Comparison of ENCODE assay signal across 16 cellular contexts in the genomic region with DNA sequence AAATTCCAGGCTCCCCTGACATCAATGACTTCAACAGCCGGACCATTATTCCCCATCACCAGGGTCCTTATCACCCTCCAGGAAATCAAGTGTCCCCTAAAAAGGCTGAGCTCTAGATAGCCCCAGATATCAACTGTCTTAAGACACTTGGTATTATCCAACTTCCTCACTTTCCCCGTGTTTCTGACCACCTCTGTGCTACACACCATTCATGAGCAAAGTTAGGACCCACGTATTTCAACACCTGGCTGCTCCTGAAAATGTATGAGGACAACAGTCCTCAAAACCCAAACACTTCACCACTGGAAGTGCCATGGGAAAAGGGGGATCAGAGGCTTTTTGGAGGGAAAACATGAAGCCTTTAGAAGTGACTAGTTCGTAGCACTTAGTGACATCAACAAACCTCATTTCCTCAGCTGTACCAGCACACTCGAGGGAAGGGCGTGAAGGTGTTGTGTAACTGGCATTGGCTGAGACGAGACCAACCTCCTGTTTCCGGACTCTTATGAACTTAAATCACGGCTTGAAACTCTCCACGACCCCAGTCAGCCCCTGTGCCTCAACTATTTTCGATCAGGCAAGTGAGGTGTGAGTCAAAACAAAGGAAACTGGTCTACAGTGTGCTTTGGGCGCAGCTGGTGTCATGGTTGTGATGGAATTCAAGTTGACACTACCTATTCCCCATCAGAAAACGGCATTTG. TPM values are rescaled to one million over a fixed set of nuclear protein-coding genes. Genes with fewer than 3 reads are reported as not detected.
DNase-seq lines count a peak whose midpoint lies in the region; ATAC-seq and TF ChIP-seq lines count a peak whose summit lies in the region.
"Had no signal": no experiment of that assay in that cellular context is flagged by ENCODE, and none has a peak within 500 bp of the region (broad histone marks: within the 10 kb centered on the region; RNA-seq: fewer than 3 reads in every experiment).

No MANE protein-coding gene starts in this region.

- no peak overlapping the region; the same call in 1 of the 2 replicates for H3K4me3 Mint-ChIP-seq in HFFc6
- no peak overlapping the region for H3K4me3 Mint-ChIP-seq in WTC11
- peak overlapping the region in 1 of 8 donors; percentile 17 for H3K4me3 Mint-ChIP-seq in CD4-positive, alpha-beta memory T cell
- H3K4me3 Mint-ChIP-seq: CD4-positive, CD25-positive, alpha-beta regulatory T cell; stimulated activated naive CD8-positive, alpha-beta T cell treated with anti-CD3 and anti-CD28 coated beads, Interleukin-15, amount 100 ng/mL, for 72 hours had no signal

- H3K27me3 ChIP-seq in gastroesophageal sphincter = peaks cover 15% of the 10 kb centered on the region
- H3K27me3 ChIP-seq in CD4-positive, alpha-beta memory T cell (ENCODE audit: insufficient read depth, low read length) = no peaks in the 10 kb centered on the region
- H3K27me3 ChIP-seq: MG63 had no signal

- ATAC-seq in WTC11 = peak; percentile 1
- no peak for ATAC-seq in gastroesophageal sphincter

- intact Hi-C loops in CD4-positive, alpha-beta memory T cell (cut with micrococcal nuclease) = no loop called here

- POLR2A ChIA-PET in WTC11 (lab: Charles Lee) = no interaction called here
- POLR2A ChIA-PET in CD4-positive, alpha-beta memory T cell (lab: Charles Lee; ENCODE audit: partially characterized antibody) = interaction anchor here (1.1 kb wide), 1 partner anchor 15 kb away, joined by 4 read pairs; a partner anchor contains a TSS

- H3K27ac Mint-ChIP-seq in HFFc6 (peak overlapping the region; percentile 67), WTC11 (peak overlapping the region; percentile 74)
- H3K27ac Mint-ChIP-seq in CD4-positive, alpha-beta memory T cell = peak overlapping the region in 2 of 7 donors; percentile 22 to 68
- H3K27ac Mint-ChIP-seq: stimulated activated naive CD8-positive, alpha-beta T cell treated with anti-CD3 and anti-CD28 coated beads, Interleukin-15, amount 100 ng/mL, for 72 hours had no signal

- DNase-seq in SKM-1 treated with dmso at 0.1 percent for 144 hours (lab: John Stamatoyannopoulos, UW; ENCODE audit: unreplicated experiment) = peak; percentile 24
- DNase-seq in SKM-1 (lab: John Stamatoyannopoulos, UW; ENCODE audit: unreplicated experiment) = no peak
- DNase-seq in HFFc6 = no peak
- DNase-seq in WTC11 (ENCODE audit: low spot score) = no peak
- DNase-seq in CD4-positive, alpha-beta memory T cell = no peak
- DNase-seq in NCI-H2029 (lab: John Stamatoyannopoulos, UW) = no peak
- no peak for DNase-seq in ureter (ENCODE audit: low spot score)
- DNase-seq: adrenal gland; CD4-positive, CD25-positive, alpha-beta regulatory T cell; hypothalamus; stimulated activated naive CD8-positive, alpha-beta T cell treated with anti-CD3 and anti-CD28 coated beads, Interleukin-15, amount 100 ng/mL, for 72 hours had no signal

- CTCF ChIA-PET in WTC11 (lab: Charles Lee) = interaction anchor here (1.8 to 6.2 kb wide), 2 partner anchors 22 to 204 kb away, joined by 5 to 47 read pairs; a partner anchor contains a TSS
- CTCF ChIA-PET in CD4-positive, alpha-beta memory T cell (lab: Charles Lee; ENCODE audit: partially characterized antibody) = no interaction called here

- peaks cover 0 to 46% of the 10 kb centered on the region in 2 donors for H3K36me3 ChIP-seq in gastroesophageal sphincter
- peaks cover 10% of the 10 kb centered on the region for H3K36me3 ChIP-seq in CD4-positive, alpha-beta memory T cell (ENCODE audit: insufficient read depth, low read length)

- H3K4me1 Mint-ChIP-seq in HFFc6 (ENCODE audit: low read depth) (peaks cover 54% of the 10 kb centered on the region), WTC11 (peaks cover 53% of the 10 kb centered on the region)
- H3K4me1 Mint-ChIP-seq in CD4-positive, alpha-beta memory T cell = peaks cover 14 to 37% (median 30%) of the 10 kb centered on the region in 4 donors

- no peak for TF ChIP-seq CTCF in HFFc6 (IDR thresholded peaks at IDR 0.05)
- no peak for TF ChIP-seq CTCF in WTC11 (IDR thresholded peaks at IDR 0.05)
- TF ChIP-seq CTCF in gastroesophageal sphincter (IDR thresholded peaks at IDR 0.05) = no peak

- no peaks in the 10 kb centered on the region for H3K9me3 ChIP-seq in gastroesophageal sphincter
- H3K9me3 ChIP-seq in CD4-positive, alpha-beta memory T cell (ENCODE audit: control insufficient read depth in 1 of 2, low read length in 2 of 2) = no peaks in the 10 kb centered on the region
- H3K9me3 ChIP-seq: adrenal gland, MG63, SJSA1 had no signal

- TF ChIP-seq POLR2A in gastroesophageal sphincter (IDR thresholded peaks at IDR 0.05) = no peak

- WGBS in gastroesophageal sphincter (ENCODE audit: low coverage in 1 of 2), 2 donors = 79 to 90% methylated on average over 9 to 13 of the region's 13 CpGs

- H3K4me3 ChIP-seq in gastroesophageal sphincter = no peak overlapping the region
- no peak overlapping the region for H3K4me3 ChIP-seq in CD4-positive, alpha-beta memory T cell (ENCODE audit: low read length in 2 of 2)
- H3K4me3 ChIP-seq: adrenal gland, MG63, SJSA1 had no signal

- TF ChIP-seq EP300 in gastroesophageal sphincter (IDR thresholded peaks at IDR 0.05) = no peak

- H3K4me1 ChIP-seq in gastroesophageal sphincter = peaks cover 0 to 40% (median 8%) of the 10 kb centered on the region in 3 donors
- H3K4me1 ChIP-seq in CD4-positive, alpha-beta memory T cell (ENCODE audit: insufficient read depth, low read length) = peaks cover 9% of the 10 kb centered on the region

- H3K27me3 Mint-ChIP-seq in HFFc6 (ENCODE audit: insufficient read depth) = peaks cover 8% of the 10 kb centered on the region
- H3K27me3 Mint-ChIP-seq in WTC11 (ENCODE audit: low read depth) = peaks cover 27% of the 10 kb centered on the region
- peaks cover 9 to 14% of the 10 kb centered on the region in 2 donors for H3K27me3 Mint-ChIP-seq in CD4-positive, alpha-beta memory T cell

- peak overlapping the region in 3 of 4 donors; percentile 9 to 37 (median 11) for H3K27ac ChIP-seq in gastroesophageal sphincter
- H3K27ac ChIP-seq in CD4-positive, alpha-beta memory T cell (ENCODE audit: low read depth, low read length) = no peak overlapping the region
- H3K27ac ChIP-seq: adrenal gland, SJSA1 had no signal

- H3K36me3 Mint-ChIP-seq in HFFc6 (ENCODE audit: low read depth) (peaks cover 38% of the 10 kb centered on the region), WTC11 (peaks cover 28% of the 10 kb centered on the region)
- H3K36me3 Mint-ChIP-seq in CD4-positive, alpha-beta memory T cell = peaks cover 20 to 34% of the 10 kb centered on the region in 2 donors

- no peaks in the 10 kb centered on the region for H3K9me3 Mint-ChIP-seq in HFFc6
- no peaks in the 10 kb centered on the region for H3K9me3 Mint-ChIP-seq in WTC11
- H3K9me3 Mint-ChIP-seq in CD4-positive, alpha-beta memory T cell = no peaks in the 10 kb centered on the region
- H3K9me3 Mint-ChIP-seq: CD4-positive, CD25-positive, alpha-beta regulatory T cell; stimulated activated naive CD8-positive, alpha-beta T cell treated with anti-CD3 and anti-CD28 coated beads, Interleukin-15, amount 100 ng/mL, for 72 hours had no signal

TF ChIP-seq in WTC11, 78 proteins besides CTCF, POLR2A, EP300 and RAD21 (continues in another document):
- TF ChIP-seq PRRX2 (CRISPR knock-in tag; IDR thresholded peaks at IDR 0.05) (peak; percentile 53; the same call in 1 of the 2 replicates), TP53 (CRISPR knock-in tag; IDR thresholded peaks at IDR 0.05) (no peak), EMX1 (CRISPR knock-in tag; IDR thresholded peaks at IDR 0.05) (0 out of 2 replicates have a peak, but pooled peaks have one; percentile 48)

RNA-seq across cellular contexts. Expression of a gene that starts 4.1 kb away (rescaled TPM):
- total RNA-seq in HFFc6 (2021; fragmentation: NEBNext Ultra II Directional; extraction: Animal tissue kit (Norgen Biotek cat#: 25700)) = under 1 TPM in 4 of 6 experiments, not detected in 2; 0.05 to 0.36 (median 0.16) TPM
- total RNA-seq in WTC11 (2021) (1.6 to 2.4 TPM (median 1.6 TPM) in 3 replicates), gastroesophageal sphincter (10 to 100 TPM in 2 of 4 donors, 1 to 10 TPM in 2; 4.4 to 34.9 (median 9.2) TPM), ureter (0.83 TPM)
- total RNA-seq in CD4-positive, alpha-beta memory T cell = under 1 TPM; 0.06 to 0.17 TPM
- not detected for polyA plus RNA-seq in CD4-positive, alpha-beta memory T cell
- total RNA-seq: CD4-positive, CD25-positive, alpha-beta regulatory T cell had no signal
- polyA plus RNA-seq: CD4-positive, CD25-positive, alpha-beta regulatory T cell had no signal

RNA-seq across cellular contexts. Expression of a gene that starts 15.2 kb away (rescaled TPM):
- 100 to 1,000 TPM; 233 to 341 (median 324) TPM for total RNA-seq in HFFc6 (2021; fragmentation: NEBNext Ultra II Directional; extraction: Animal tissue kit (Norgen Biotek cat#: 25700))
- total RNA-seq in WTC11 (2021) (441 to 512 TPM (median 491 TPM) in 3 replicates), gastroesophageal sphincter (100 to 1,000 TPM; 126 to 281 (median 227) TPM), ureter (595 TPM)
- 100 to 1,000 TPM; 491 to 503 TPM for total RNA-seq in CD4-positive, alpha-beta memory T cell
- polyA plus RNA-seq in CD4-positive, alpha-beta memory T cell = 100 to 1,000 TPM; 215 to 259 TPM

RNA-seq across cellular contexts. Expression of a gene that starts 21.7 kb away (rescaled TPM):
- 1 to 10 TPM; 2.0 to 5.2 (median 2.9) TPM for total RNA-seq in HFFc6 (2021; fragmentation: NEBNext Ultra II Directional; extraction: Animal tissue kit (Norgen Biotek cat#: 25700))
- total RNA-seq in WTC11 (2021) (9.2 to 14.0 TPM (median 12.9 TPM) in 3 replicates), gastroesophageal sphincter (10 to 100 TPM in 3 of 4 donors, 1 to 10 TPM in 1; 3.0 to 34.1 (median 18.3) TPM), ureter (63.0 TPM)
- total RNA-seq in CD4-positive, alpha-beta memory T cell = 1 to 10 TPM; 8.7 to 9.4 TPM
- 1 to 10 TPM; 1.7 to 2.0 TPM for polyA plus RNA-seq in CD4-positive, alpha-beta memory T cell

RNA-seq across cellular contexts. Expression of a gene that starts 51.5 kb away (rescaled TPM):
- 100 to 1,000 TPM in 2 of 6 experiments, 10 to 100 TPM in 4; 89.8 to 116 (median 96.0) TPM for total RNA-seq in HFFc6 (2021; fragmentation: NEBNext Ultra II Directional; extraction: Animal tissue kit (Norgen Biotek cat#: 25700))
- total RNA-seq in WTC11 (2021) (105 to 113 TPM (median 107 TPM) in 3 replicates), gastroesophageal sphincter (10 to 100 TPM; 53.4 to 91.3 (median 85.0) TPM), ureter (52.1 TPM)
- total RNA-seq in CD4-positive, alpha-beta memory T cell = 10 to 100 TPM; 19.6 to 23.1 TPM
- polyA plus RNA-seq in CD4-positive, alpha-beta memory T cell = 10 to 100 TPM; 16.1 to 21.3 TPM

RNA-seq across cellular contexts. Expression of a gene that starts 59.7 kb away (rescaled TPM):
- not detected for total RNA-seq in HFFc6 (2021; fragmentation: NEBNext Ultra II Directional; extraction: Animal tissue kit (Norgen Biotek cat#: 25700))
- 74.7 to 78.7 TPM (median 78.3 TPM) in 3 replicates for total RNA-seq in WTC11 (2021)
- total RNA-seq in gastroesophageal sphincter = not detected
- not detected for total RNA-seq in CD4-positive, alpha-beta memory T cell
- not detected for polyA plus RNA-seq in CD4-positive, alpha-beta memory T cell
- total RNA-seq in ureter = not detected
- total RNA-seq: adrenal gland; CD4-positive, CD25-positive, alpha-beta regulatory T cell; renal cortical epithelial cell; SJSA1; urinary bladder had no signal
- polyA plus RNA-seq: adrenal gland; CD4-positive, CD25-positive, alpha-beta regulatory T cell; urinary bladder had no signal
